ENCODE assay signal across 8 cellular contexts in the genomic region with DNA sequence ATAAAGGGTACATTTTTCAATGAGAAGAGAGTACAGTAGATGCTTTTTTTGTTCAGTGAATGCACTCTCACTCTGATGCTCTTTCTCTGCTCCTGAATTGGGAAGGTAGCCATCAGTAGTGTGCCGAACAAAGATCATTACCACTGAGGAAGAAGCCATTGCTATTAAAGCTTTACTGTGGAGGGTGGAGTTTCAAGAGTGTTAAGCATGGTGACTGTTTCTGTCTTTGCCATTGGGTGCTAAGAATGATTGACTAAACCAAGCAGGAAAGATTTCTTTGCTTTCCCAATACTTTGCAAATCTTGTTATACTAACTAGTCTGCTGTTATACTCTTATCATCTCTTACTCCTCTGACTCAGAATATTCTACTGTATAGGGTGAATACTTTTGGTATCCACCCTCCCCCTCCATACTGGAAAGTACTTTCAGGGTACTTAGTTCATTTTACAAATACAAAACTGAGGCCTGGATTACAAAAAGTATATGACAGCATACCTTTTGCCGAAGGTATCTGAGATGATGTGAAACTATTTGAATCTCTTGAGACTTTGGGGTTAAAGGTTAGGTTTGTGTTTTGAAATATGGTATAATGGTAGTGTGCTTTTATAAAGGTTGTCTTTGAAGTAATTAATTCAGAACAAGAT. TPM values are rescaled to one million over a fixed set of nuclear protein-coding genes. Genes with fewer than 3 reads are reported as not detected.
DNase-seq lines count a peak whose midpoint lies in the region; ATAC-seq and TF ChIP-seq lines count a peak whose summit lies in the region.

No MANE protein-coding gene starts in this region.

- no peaks in the 10 kb centered on the region for H3K9me3 ChIP-seq in gastroesophageal sphincter

- H3K4me3 ChIP-seq in WI38 (ENCODE audit: low read depth, low read length) (peak overlapping the region; percentile 98), gastroesophageal sphincter (peak overlapping the region; percentile 73)

- WGBS in gastroesophageal sphincter (ENCODE audit: low coverage in 1 of 2), 2 donors = 25 to 32% methylated on average over 2 of the region's 2 CpGs

- no peak for TF ChIP-seq POLR2A in gastroesophageal sphincter (IDR thresholded peaks at IDR 0.05)

- H3K36me3 ChIP-seq in gastroesophageal sphincter = peaks cover 0 to 14% of the 10 kb centered on the region in 2 donors

- no peak for TF ChIP-seq EP300 in gastroesophageal sphincter (IDR thresholded peaks at IDR 0.05)

- TF ChIP-seq CTCF in WI38 (IDR thresholded peaks at IDR 0.05; ENCODE audit: low read depth, low read length) (no peak), gastroesophageal sphincter (IDR thresholded peaks at IDR 0.05) (no peak)

- H3K27me3 ChIP-seq in gastroesophageal sphincter = no peaks in the 10 kb centered on the region

- H3K4me1 ChIP-seq in gastroesophageal sphincter = peaks cover 0 to 56% (median 0%) of the 10 kb centered on the region in 3 donors

- peak overlapping the region in 3 of 4 donors; percentile 96 to 99 (median 96) for H3K27ac ChIP-seq in gastroesophageal sphincter

- DNase-seq in NCI-H2029 treated with DMSO at 0.1 percent for 48 hours (lab: John Stamatoyannopoulos, UW) = peak; percentile 11
- DNase-seq in NCI-H2029 (lab: John Stamatoyannopoulos, UW) = no peak
- DNase-seq in LHCN-M2 (ENCODE audit: low read depth) = peak; percentile 57
- peak; percentile 82 for DNase-seq in renal cortical epithelial cell (ENCODE audit: low read depth)
- no peak for DNase-seq in NCI-H1694 treated with DMSO at 0.1 percent for 48 hours (lab: John Stamatoyannopoulos, UW)

- no peak for ATAC-seq in gastroesophageal sphincter
- no peak for ATAC-seq in GM18870 (IDR thresholded peaks at IDR 0.05; ENCODE audit: unreplicated experiment)

RNA-seq across cellular contexts. Expression of gene RAB11A, which starts 1.7 kb away (rescaled TPM):
- 219 and 243 TPM in 2 replicates for total RNA-seq in LHCN-M2 (2014; rRNA removed)
- polyA plus RNA-seq in LHCN-M2 (2012) = 193 TPM
- total RNA-seq in gastroesophageal sphincter = 100 to 1,000 TPM; 120 to 257 (median 135) TPM
- 505 and 703 TPM in 2 replicates for total RNA-seq in renal cortical epithelial cell

Comparison
In these comparisons a context has a peak if more than half of its experiments do, and no peak if none do; other contexts are left out.
1. DNase-seq: peak in NCI-H2029 treated with DMSO at 0.1 percent for 48 hours (single experiment), LHCN-M2 (single experiment) and renal cortical epithelial cell (single experiment); none in NCI-H2029 (single experiment) and NCI-H1694 treated with DMSO at 0.1 percent for 48 hours (single experiment).